ENCODE assay signal across 1 cellular context in genomic region chr11:19864141-19865120, GRCh38.
TF ChIP-seq lines count a peak whose summit lies in the region.

No MANE protein-coding gene starts in this region.

TF ChIP-seq in HepG2, 621 proteins besides CTCF, POLR2A, EP300 and RAD21 (continued from another document):
- TF ChIP-seq ZNF350 (CRISPR knock-in tag; IDR thresholded peaks at IDR 0.05; ENCODE audit: borderline replicate concordance, low read depth): no peak
- TF ChIP-seq JUN (CRISPR knock-in tag; IDR thresholded peaks at IDR 0.05): no peak
